In genomic region chr12:94879542-94879941, GRCh38 we compare ENCODE assay signal across 1 cellular context.
A peak's percentile ranks its signal among the peaks of the same experiment; 100 is the strongest.
TF ChIP-seq lines count a peak whose summit lies in the region.

No MANE protein-coding gene starts in this region.

TF ChIP-seq in PFSK-1, 5 proteins besides CTCF, POLR2A, EP300 and RAD21 (continued from another document):
- peak; percentile 89 to 99 for TF ChIP-seq REST (IDR thresholded peaks at IDR 0.05; ENCODE audit: insufficient read depth in 1 of 2, low read depth in 2 of 2, low read length in 2 of 2)
